1 cellular context compared by ENCODE assay signal in the genomic region with DNA sequence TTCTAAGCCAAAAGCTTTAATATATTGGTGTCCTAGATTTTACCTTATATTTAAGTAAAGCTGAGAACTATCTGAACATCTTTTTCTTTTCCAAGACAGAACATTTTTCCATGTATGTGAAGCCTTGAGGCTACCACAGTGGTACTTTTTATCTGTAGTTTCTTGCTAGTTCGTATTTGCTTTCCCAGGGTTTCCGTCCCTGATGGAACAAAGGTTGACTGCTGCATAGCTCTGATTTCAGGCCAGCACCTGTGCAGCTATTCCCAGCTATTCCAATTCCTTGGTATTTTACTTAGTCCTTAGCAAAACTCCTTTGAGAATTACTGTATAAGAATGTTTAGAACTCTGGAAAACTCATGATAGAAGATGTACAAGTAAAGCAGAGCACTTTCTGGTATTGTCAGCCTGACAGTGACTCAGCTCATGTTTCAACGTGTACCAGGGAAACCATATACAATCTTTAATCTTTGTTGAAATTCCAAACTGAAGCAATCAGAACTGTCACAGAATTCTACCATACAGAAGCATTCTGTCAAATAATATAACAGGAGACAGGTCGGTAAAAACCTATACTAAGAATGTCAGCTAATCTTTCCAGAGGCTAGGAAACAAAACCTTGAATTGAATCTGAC.
TF ChIP-seq lines count a peak whose summit lies in the region.

No MANE protein-coding gene starts in this region.

TF ChIP-seq in GM23338, 12 proteins besides CTCF, POLR2A, EP300 and RAD21:
- TF ChIP-seq, protein P1, sequence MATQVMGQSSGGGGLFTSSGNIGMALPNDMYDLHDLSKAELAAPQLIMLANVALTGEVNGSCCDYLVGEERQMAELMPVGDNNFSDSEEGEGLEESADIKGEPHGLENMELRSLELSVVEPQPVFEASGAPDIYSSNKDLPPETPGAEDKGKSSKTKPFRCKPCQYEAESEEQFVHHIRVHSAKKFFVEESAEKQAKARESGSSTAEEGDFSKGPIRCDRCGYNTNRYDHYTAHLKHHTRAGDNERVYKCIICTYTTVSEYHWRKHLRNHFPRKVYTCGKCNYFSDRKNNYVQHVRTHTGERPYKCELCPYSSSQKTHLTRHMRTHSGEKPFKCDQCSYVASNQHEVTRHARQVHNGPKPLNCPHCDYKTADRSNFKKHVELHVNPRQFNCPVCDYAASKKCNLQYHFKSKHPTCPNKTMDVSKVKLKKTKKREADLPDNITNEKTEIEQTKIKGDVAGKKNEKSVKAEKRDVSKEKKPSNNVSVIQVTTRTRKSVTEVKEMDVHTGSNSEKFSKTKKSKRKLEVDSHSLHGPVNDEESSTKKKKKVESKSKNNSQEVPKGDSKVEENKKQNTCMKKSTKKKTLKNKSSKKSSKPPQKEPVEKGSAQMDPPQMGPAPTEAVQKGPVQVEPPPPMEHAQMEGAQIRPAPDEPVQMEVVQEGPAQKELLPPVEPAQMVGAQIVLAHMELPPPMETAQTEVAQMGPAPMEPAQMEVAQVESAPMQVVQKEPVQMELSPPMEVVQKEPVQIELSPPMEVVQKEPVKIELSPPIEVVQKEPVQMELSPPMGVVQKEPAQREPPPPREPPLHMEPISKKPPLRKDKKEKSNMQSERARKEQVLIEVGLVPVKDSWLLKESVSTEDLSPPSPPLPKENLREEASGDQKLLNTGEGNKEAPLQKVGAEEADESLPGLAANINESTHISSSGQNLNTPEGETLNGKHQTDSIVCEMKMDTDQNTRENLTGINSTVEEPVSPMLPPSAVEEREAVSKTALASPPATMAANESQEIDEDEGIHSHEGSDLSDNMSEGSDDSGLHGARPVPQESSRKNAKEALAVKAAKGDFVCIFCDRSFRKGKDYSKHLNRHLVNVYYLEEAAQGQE (IDR thresholded peaks at IDR 0.05; ENCODE audit: unreplicated experiment): no peak
- TF ChIP-seq EZH2phosphoT487 (IDR thresholded peaks at IDR 0.05; ENCODE audit: unreplicated experiment): no peak
- no peak for TF ChIP-seq POLR2AphosphoS5 (IDR thresholded peaks at IDR 0.05; ENCODE audit: low read depth)
- TF ChIP-seq STAT1 (IDR thresholded peaks at IDR 0.05; ENCODE audit: unreplicated experiment): no peak
- no peak for TF ChIP-seq CREB1 (CRISPR knock-in tag; IDR thresholded peaks at IDR 0.05; ENCODE audit: low read depth)
